ENCODE assay signal across 18 cellular contexts in the genomic region with DNA sequence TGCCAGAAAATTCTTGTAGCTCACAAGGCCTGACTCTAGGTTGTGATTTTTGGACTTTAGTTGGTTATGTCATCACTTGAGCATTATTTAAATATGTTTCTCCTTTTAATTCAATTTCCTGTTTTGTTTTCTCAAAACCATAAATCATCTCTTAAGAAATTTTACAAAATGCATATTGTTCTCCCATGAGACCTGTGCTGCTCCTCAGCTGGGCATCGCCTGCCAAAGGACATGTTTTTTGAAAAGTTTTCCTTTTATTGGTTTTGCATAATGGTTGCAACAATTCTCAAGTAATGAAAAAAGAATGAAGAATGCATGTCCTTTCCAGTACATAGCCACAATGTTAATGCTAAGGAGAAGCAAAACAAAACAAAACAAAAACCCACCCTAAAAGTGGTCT.
"Had no signal": no experiment of that assay in that cellular context is flagged by ENCODE, and none has a peak within 500 bp of the region (broad histone marks: within the 10 kb centered on the region; RNA-seq: fewer than 3 reads in every experiment).

No MANE protein-coding gene starts in this region.

- ATAC-seq: effector memory CD8-positive, alpha-beta T cell; naive thymus-derived CD8-positive, alpha-beta T cell; sciatic nerve had no signal

- H3K36me3 ChIP-seq: ascending aorta, esophagus squamous epithelium, uterus had no signal

- DNase-seq: activated CD4-positive, alpha-beta T cell treated with anti-CD3 and anti-CD28 coated beads for 1 hour; activated gamma-delta T cell treated with Interleukin-2 at 50 U/mL for 16 hours; activated T-cell treated with anti-CD3 and anti-CD28 coated beads, Interleukin-2, amount 50 U/mL, for 1 hour; central memory CD4-positive, alpha-beta T cell; dorsolateral prefrontal cortex; effector memory CD8-positive, alpha-beta T cell; esophagus squamous epithelium; hypothalamus; naive thymus-derived CD8-positive, alpha-beta T cell; stimulated activated CD4-positive, alpha-beta T cell treated with anti-CD3 and anti-CD28 coated beads, Interleukin-4, amount 100 ng/mL, for 1 hour; stimulated activated naive CD4-positive, alpha-beta T cell; T-helper 9 cell; testis; trophoblast cell; uterus had no signal

- H3K4me3 ChIP-seq: ascending aorta, dorsolateral prefrontal cortex, esophagus squamous epithelium, lung, testis, uterus had no signal

- H3K4me1 ChIP-seq: ascending aorta, esophagus squamous epithelium, testis, uterus had no signal

- H3K9me3 ChIP-seq: ascending aorta, testis, uterus had no signal

- H3K27me3 ChIP-seq: ascending aorta, dorsolateral prefrontal cortex, esophagus squamous epithelium, testis, uterus had no signal
